In the genomic region with DNA sequence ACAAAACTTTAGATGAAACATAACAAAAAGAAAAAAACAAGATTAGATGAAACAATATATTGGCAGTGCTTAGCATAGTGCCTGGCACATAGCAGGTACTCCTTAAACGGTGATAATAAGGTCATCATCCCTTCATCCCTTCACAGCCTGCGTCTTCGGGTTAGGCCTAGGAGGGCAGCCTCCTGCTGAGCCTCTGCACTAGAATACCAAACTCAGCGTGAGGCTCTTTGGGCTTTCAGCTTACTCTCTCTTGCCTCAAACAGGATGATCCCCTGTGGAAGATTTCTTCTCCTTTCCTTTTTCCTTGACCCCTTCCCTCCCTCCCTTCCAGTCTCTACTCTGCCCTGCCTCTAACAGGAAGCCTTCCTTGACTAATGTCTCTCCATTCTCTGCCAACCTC, we compare ENCODE assay signal across 1 cellular context.
TF ChIP-seq lines count a peak whose summit lies in the region.

No MANE protein-coding gene starts in this region.

TF ChIP-seq in K562, 482 proteins besides CTCF, POLR2A, EP300 and RAD21:
- TF ChIP-seq, protein P1, sequence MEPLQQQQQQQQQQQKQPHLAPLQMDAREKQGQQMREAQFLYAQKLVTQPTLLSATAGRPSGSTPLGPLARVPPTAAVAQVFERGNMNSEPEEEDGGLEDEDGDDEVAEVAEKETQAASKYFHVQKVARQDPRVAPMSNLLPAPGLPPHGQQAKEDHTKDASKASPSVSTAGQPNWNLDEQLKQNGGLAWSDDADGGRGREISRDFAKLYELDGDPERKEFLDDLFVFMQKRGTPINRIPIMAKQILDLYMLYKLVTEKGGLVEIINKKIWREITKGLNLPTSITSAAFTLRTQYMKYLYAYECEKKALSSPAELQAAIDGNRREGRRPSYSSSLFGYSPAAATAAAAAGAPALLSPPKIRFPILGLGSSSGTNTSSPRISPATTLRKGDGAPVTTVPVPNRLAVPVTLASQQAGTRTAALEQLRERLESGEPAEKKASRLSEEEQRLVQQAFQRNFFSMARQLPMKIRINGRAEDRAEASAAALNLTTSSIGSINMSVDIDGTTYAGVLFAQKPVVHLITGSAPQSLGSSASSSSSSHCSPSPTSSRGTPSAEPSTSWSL (CRISPR knock-in tag; IDR thresholded peaks at IDR 0.05; ENCODE audit: borderline replicate concordance) = no peak
- no peak for TF ChIP-seq NUFIP1 (IDR thresholded peaks at IDR 0.05; ENCODE audit: partially characterized antibody)
- no peak for TF ChIP-seq TSC22D4 (tag; IDR thresholded peaks at IDR 0.05)
- TF ChIP-seq, protein P2, sequence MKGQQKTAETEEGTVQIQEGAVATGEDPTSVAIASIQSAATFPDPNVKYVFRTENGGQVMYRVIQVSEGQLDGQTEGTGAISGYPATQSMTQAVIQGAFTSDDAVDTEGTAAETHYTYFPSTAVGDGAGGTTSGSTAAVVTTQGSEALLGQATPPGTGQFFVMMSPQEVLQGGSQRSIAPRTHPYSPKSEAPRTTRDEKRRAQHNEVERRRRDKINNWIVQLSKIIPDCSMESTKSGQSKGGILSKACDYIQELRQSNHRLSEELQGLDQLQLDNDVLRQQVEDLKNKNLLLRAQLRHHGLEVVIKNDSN (CRISPR knock-in tag; IDR thresholded peaks at IDR 0.05) = no peak
- TF ChIP-seq, protein P3, sequence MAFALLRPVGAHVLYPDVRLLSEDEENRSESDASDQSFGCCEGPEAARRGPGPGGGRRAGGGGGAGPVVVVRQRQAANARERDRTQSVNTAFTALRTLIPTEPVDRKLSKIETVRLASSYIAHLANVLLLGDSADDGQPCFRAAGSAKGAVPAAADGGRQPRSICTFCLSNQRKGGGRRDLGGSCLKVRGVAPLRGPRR (CRISPR knock-in tag; IDR thresholded peaks at IDR 0.05) = no peak
- no peak for TF ChIP-seq ZNF212 (CRISPR knock-in tag; IDR thresholded peaks at IDR 0.05)
- TF ChIP-seq ZNF766 (CRISPR knock-in tag; conservative IDR thresholded peaks at IDR 0.05) = no peak
- no peak for TF ChIP-seq PRPF4 (IDR thresholded peaks at IDR 0.05; ENCODE audit: insufficient read depth, low read depth, low read length, poor library complexity, severe bottlenecking)
- TF ChIP-seq, protein P4, sequence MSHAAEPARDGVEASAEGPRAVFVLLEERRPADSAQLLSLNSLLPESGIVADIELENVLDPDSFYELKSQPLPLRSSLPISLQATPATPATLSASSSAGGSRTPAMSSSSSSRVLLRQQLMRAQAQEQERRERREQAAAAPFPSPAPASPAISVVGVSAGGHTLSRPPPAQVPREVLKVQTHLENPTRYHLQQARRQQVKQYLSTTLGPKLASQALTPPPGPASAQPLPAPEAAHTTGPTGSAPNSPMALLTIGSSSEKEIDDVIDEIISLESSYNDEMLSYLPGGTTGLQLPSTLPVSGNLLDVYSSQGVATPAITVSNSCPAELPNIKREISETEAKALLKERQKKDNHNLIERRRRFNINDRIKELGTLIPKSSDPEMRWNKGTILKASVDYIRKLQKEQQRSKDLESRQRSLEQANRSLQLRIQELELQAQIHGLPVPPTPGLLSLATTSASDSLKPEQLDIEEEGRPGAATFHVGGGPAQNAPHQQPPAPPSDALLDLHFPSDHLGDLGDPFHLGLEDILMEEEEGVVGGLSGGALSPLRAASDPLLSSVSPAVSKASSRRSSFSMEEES (CRISPR knock-in tag; IDR thresholded peaks at IDR 0.05) = no peak
- TF ChIP-seq SUPT5H (IDR thresholded peaks at IDR 0.05) = no peak
- no peak for TF ChIP-seq ZBED1 (IDR thresholded peaks at IDR 0.05)
- TF ChIP-seq YBX1 (IDR thresholded peaks at IDR 0.05) = no peak
- TF ChIP-seq RBM14 (IDR thresholded peaks at IDR 0.05; ENCODE audit: borderline replicate concordance, insufficient read depth, low read depth, low read length) = no peak
